In the genomic region with DNA sequence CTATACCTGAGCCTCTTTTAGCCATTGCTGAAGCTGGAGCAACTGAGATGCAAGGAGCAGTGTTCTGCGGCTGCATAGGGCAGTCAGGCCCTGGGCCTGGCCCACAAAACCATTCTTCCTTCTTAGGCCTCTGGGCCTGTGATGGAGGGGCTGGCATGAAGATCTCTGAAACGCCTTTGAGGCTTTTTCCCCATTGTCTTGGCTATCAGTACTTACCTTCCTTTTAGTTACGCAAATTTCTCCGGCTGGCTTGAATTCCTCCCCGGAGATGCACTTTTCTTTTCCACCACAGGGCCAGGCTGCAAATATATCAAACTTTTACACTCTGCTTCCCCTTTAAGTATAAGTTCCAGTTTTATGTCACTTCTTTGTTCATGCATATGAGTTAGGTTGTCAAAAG, we compare ENCODE assay signal across 16 cellular contexts.
DNase-seq lines count a peak whose midpoint lies in the region; ATAC-seq and TF ChIP-seq lines count a peak whose summit lies in the region.
"Had no signal": no experiment of that assay in that cellular context is flagged by ENCODE, and none has a peak within 500 bp of the region (broad histone marks: within the 10 kb centered on the region; RNA-seq: fewer than 3 reads in every experiment).

No MANE protein-coding gene starts in this region.

- peak overlapping the region; percentile 67 for H2AFZ ChIP-seq in GM23338
- H2AFZ ChIP-seq: GM23248 had no signal

- H3K79me2 ChIP-seq in GM23338 (replicated peaks; ENCODE audit: insufficient read depth), result no peaks in the 10 kb centered on the region

- H3K4me2 ChIP-seq in GM23338, result no peak overlapping the region
- H3K4me2 ChIP-seq: BLaER1 had no signal

- H4K20me1 ChIP-seq in GM23338 (replicated peaks; ENCODE audit: insufficient read depth), result no peaks in the 10 kb centered on the region
- H4K20me1 ChIP-seq: BLaER1 had no signal

- CTCF ChIA-PET in WTC11 (lab: Charles Lee), result no interaction called here

- H3K4me1 ChIP-seq in GM23338 (ENCODE audit: insufficient read depth) (no peaks in the 10 kb centered on the region), aorta (ENCODE audit: control insufficient read depth in 1 of 2, insufficient read depth in 2 of 2, low read length in 2 of 2) (no peaks in the 10 kb centered on the region)
- H3K4me1 ChIP-seq: BLaER1 had no signal

- peaks cover 22% of the 10 kb centered on the region for H3K36me3 Mint-ChIP-seq in GM23338 (ENCODE audit: low read depth)
- H3K36me3 Mint-ChIP-seq in WTC11, result peaks cover 24% of the 10 kb centered on the region
- H3K36me3 Mint-ChIP-seq in osteocyte (ENCODE audit: unreplicated experiment), result no peaks in the 10 kb centered on the region
- H3K36me3 Mint-ChIP-seq: CD8-positive, alpha-beta T cell had no signal

- in situ Hi-C loops in GM13976 (cut with MboI; ENCODE audit: low sequenced_read_pairs, unreplicated experiment), result no loop called here

- no peak overlapping the region for H3K4me3 ChIP-seq in GM23338
- H3K4me3 ChIP-seq in aorta (ENCODE audit: low read length in 2 of 2), result no peak overlapping the region
- H3K4me3 ChIP-seq: BLaER1, GM12878, GM23248 had no signal

- peak; percentile 50 for DNase-seq in GM23338 (ENCODE audit: low spot score)
- DNase-seq in WTC11 (ENCODE audit: low spot score), result no peak
- DNase-seq in iPS DF 4.7 (ENCODE audit: extremely low read depth, low spot score), result peak; percentile 14
- DNase-seq in aorta, result no peak
- no peak for DNase-seq in GM13976 (ENCODE audit: low spot score)
- DNase-seq in osteocyte (ENCODE audit: extremely low spot score, unreplicated experiment), result no peak
- DNase-seq: 8988T; Calu3; CD8-positive, alpha-beta T cell; DMS79 treated with DMSO at 0.1 percent for 48 hours; GM23248; H7 had no signal

- POLR2A ChIA-PET in WTC11 (lab: Charles Lee), result no interaction called here

- H3K9me3 Mint-ChIP-seq in GM23338, result peaks cover 22% of the 10 kb centered on the region
- peaks cover 33% of the 10 kb centered on the region for H3K9me3 Mint-ChIP-seq in WTC11
- H3K9me3 Mint-ChIP-seq in osteocyte (ENCODE audit: unreplicated experiment), result no peaks in the 10 kb centered on the region

- WGBS in aorta, 2 donors, result 81 to 85% methylated on average over 5 of the region's 5 CpGs

- H3K27ac ChIP-seq in GM23338 (ENCODE audit: low read depth), result no peak overlapping the region
- H3K27ac ChIP-seq in aorta (ENCODE audit: low read depth in 1 of 2, low read length in 2 of 2), result no peak overlapping the region
- H3K27ac ChIP-seq: BLaER1, GM23248, HL-60 had no signal

- H3K27me3 Mint-ChIP-seq in GM23338 (ENCODE audit: insufficient read depth, low read depth, poor library complexity), result peaks cover 3% of the 10 kb centered on the region
- H3K27me3 Mint-ChIP-seq in WTC11 (ENCODE audit: low read depth), result no peaks in the 10 kb centered on the region
- H3K27me3 Mint-ChIP-seq in osteocyte (ENCODE audit: unreplicated experiment), result no peaks in the 10 kb centered on the region

- H3K36me3 ChIP-seq in GM23338 (ENCODE audit: insufficient read depth) (no peaks in the 10 kb centered on the region), aorta (ENCODE audit: control insufficient read depth in 1 of 2, insufficient read depth in 2 of 2, low read length in 1 of 2) (no peaks in the 10 kb centered on the region)
- H3K36me3 ChIP-seq: BLaER1 had no signal

- no peaks in the 10 kb centered on the region for H3K9me3 ChIP-seq in aorta (ENCODE audit: control insufficient read depth, low read length)
- H3K9me3 ChIP-seq: BLaER1 had no signal

- H3K4me3 Mint-ChIP-seq in GM23338, result no peak overlapping the region
- no peak overlapping the region for H3K4me3 Mint-ChIP-seq in WTC11
- no peak overlapping the region for H3K4me3 Mint-ChIP-seq in osteocyte (ENCODE audit: unreplicated experiment)
- H3K4me3 Mint-ChIP-seq: CD8-positive, alpha-beta T cell had no signal

- H3F3A ChIP-seq in GM23338 (replicated peaks; ENCODE audit: low read depth), result no peaks in the 10 kb centered on the region

- intact Hi-C loops in aorta (cut with DNase I), result no loop called here

- H3K27me3 ChIP-seq in GM23338 (ENCODE audit: insufficient read depth), result no peaks in the 10 kb centered on the region
- no peaks in the 10 kb centered on the region for H3K27me3 ChIP-seq in aorta (ENCODE audit: control insufficient read depth in 1 of 2, insufficient read depth in 2 of 2, low read length in 1 of 2)
- H3K27me3 ChIP-seq: BLaER1 had no signal

- H3K9me2 ChIP-seq in GM23338 (ENCODE audit: insufficient read depth), result no peaks in the 10 kb centered on the region

- no peak overlapping the region for H3K27ac Mint-ChIP-seq in GM23338
- H3K27ac Mint-ChIP-seq in WTC11, result no peak overlapping the region
- no peak overlapping the region for H3K27ac Mint-ChIP-seq in osteocyte (ENCODE audit: unreplicated experiment)
- H3K27ac Mint-ChIP-seq: CD8-positive, alpha-beta T cell had no signal

- H3K4me1 Mint-ChIP-seq in GM23338 (peaks cover 9% of the 10 kb centered on the region; the same call in 2 of the 3 replicates), WTC11 (peaks cover 14% of the 10 kb centered on the region), osteocyte (ENCODE audit: unreplicated experiment) (no peaks in the 10 kb centered on the region)

- ATAC-seq in GM23338 (0 out of 3 replicates have a peak, but pooled peaks have one; percentile 23), WTC11 (peak; percentile 87), aorta (ENCODE audit: low FRiP score) (peak; percentile 22), GM18511 (IDR thresholded peaks at IDR 0.05; ENCODE audit: unreplicated experiment) (no peak)
- ATAC-seq: CD8-positive, alpha-beta T cell; GM12878 had no signal

- TF ChIP-seq CTCF in GM23338 (conservative IDR thresholded peaks at IDR 0.05; ENCODE audit: low read depth in 2 of 2) (no peak), WTC11 (IDR thresholded peaks at IDR 0.05) (no peak), GM13976 (IDR thresholded peaks at IDR 0.05; ENCODE audit: borderline replicate concordance, control extremely low read depth, extremely low read depth, insufficient read depth, missing control alignments) (no peak), osteocyte (IDR thresholded peaks at IDR 0.05) (no peak)

TF ChIP-seq in GM23338, 12 proteins besides CTCF, POLR2A, EP300 and RAD21 (continues in another document):
- TF ChIP-seq STAT1 (IDR thresholded peaks at IDR 0.05; ENCODE audit: unreplicated experiment) (no peak), NANOG (IDR thresholded peaks at IDR 0.05; ENCODE audit: borderline replicate concordance) (no peak), ZNF114 (CRISPR knock-in tag; IDR thresholded peaks at IDR 0.05) (no peak), JUNB (IDR thresholded peaks at IDR 0.05; ENCODE audit: unreplicated experiment) (no peak)
- TF ChIP-seq, protein P1, sequence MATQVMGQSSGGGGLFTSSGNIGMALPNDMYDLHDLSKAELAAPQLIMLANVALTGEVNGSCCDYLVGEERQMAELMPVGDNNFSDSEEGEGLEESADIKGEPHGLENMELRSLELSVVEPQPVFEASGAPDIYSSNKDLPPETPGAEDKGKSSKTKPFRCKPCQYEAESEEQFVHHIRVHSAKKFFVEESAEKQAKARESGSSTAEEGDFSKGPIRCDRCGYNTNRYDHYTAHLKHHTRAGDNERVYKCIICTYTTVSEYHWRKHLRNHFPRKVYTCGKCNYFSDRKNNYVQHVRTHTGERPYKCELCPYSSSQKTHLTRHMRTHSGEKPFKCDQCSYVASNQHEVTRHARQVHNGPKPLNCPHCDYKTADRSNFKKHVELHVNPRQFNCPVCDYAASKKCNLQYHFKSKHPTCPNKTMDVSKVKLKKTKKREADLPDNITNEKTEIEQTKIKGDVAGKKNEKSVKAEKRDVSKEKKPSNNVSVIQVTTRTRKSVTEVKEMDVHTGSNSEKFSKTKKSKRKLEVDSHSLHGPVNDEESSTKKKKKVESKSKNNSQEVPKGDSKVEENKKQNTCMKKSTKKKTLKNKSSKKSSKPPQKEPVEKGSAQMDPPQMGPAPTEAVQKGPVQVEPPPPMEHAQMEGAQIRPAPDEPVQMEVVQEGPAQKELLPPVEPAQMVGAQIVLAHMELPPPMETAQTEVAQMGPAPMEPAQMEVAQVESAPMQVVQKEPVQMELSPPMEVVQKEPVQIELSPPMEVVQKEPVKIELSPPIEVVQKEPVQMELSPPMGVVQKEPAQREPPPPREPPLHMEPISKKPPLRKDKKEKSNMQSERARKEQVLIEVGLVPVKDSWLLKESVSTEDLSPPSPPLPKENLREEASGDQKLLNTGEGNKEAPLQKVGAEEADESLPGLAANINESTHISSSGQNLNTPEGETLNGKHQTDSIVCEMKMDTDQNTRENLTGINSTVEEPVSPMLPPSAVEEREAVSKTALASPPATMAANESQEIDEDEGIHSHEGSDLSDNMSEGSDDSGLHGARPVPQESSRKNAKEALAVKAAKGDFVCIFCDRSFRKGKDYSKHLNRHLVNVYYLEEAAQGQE (IDR thresholded peaks at IDR 0.05; ENCODE audit: unreplicated experiment), result no peak

TF ChIP-seq in WTC11, 78 proteins besides CTCF, POLR2A, EP300 and RAD21:
- TF ChIP-seq, protein P2, sequence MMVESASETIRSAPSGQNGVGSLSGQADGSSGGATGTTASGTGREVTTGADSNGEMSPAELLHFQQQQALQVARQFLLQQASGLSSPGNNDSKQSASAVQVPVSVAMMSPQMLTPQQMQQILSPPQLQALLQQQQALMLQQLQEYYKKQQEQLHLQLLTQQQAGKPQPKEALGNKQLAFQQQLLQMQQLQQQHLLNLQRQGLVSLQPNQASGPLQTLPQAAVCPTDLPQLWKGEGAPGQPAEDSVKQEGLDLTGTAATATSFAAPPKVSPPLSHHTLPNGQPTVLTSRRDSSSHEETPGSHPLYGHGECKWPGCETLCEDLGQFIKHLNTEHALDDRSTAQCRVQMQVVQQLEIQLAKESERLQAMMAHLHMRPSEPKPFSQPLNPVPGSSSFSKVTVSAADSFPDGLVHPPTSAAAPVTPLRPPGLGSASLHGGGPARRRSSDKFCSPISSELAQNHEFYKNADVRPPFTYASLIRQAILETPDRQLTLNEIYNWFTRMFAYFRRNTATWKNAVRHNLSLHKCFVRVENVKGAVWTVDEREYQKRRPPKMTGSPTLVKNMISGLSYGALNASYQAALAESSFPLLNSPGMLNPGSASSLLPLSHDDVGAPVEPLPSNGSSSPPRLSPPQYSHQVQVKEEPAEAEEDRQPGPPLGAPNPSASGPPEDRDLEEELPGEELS (CRISPR knock-in tag; IDR thresholded peaks at IDR 0.05), result no peak
- TF ChIP-seq ZNF263 (CRISPR knock-in tag; IDR thresholded peaks at IDR 0.05; ENCODE audit: low read depth), result no peak
- no peak for TF ChIP-seq ZNF232 (CRISPR knock-in tag; IDR thresholded peaks at IDR 0.05)
- TF ChIP-seq ZNF416 (CRISPR knock-in tag; IDR thresholded peaks at IDR 0.05), result no peak

Comparison
In these comparisons a context has a peak if more than half of its experiments do, and no peak if none do; other contexts are left out.
1. DNase-seq: peak in GM23338 (single experiment) and iPS DF 4.7 (single experiment); none in WTC11 (single experiment), aorta (0 of 2), GM13976 (single experiment) and osteocyte (single experiment).